ENCODE assay signal across 7 cellular contexts in genomic region chr2:4891394-4891793, GRCh38.
"Had no signal": no experiment of that assay in that cellular context is flagged by ENCODE, and none has a peak within 500 bp of the region (broad histone marks: within the 10 kb centered on the region; RNA-seq: fewer than 3 reads in every experiment).

No MANE protein-coding gene starts in this region.

- DNase-seq: H9, HCEC 1CT, KBM-7 had no signal

- H3K36me3 Mint-ChIP-seq: IgD-negative memory B cell had no signal

- H3K9me3 Mint-ChIP-seq: H9 had no signal

- H2AFZ ChIP-seq: GM23338 had no signal

- H3K4me3 Mint-ChIP-seq: GM23338, H9, IgD-negative memory B cell had no signal

- H3K4me3 ChIP-seq: GM23338 had no signal

- H3K27ac Mint-ChIP-seq: GM23338, H9, IgD-negative memory B cell had no signal

- ATAC-seq: GM23338, HepG2 had no signal

- H3K27ac ChIP-seq: HL-60 had no signal

- H3K4me2 ChIP-seq: GM23338 had no signal

- H3K4me1 Mint-ChIP-seq: GM23338, H9, IgD-negative memory B cell had no signal

- H3K27me3 Mint-ChIP-seq: IgD-negative memory B cell had no signal
